ENCODE assay signal across 16 cellular contexts in genomic region chrX:154990496-154990895, GRCh38.
A peak's percentile ranks its signal among the peaks of the same experiment; 100 is the strongest.
DNase-seq lines count a peak whose midpoint lies in the region; ATAC-seq and TF ChIP-seq lines count a peak whose summit lies in the region.
"Had no signal": no experiment of that assay in that cellular context is flagged by ENCODE, and none has a peak within 500 bp of the region (broad histone marks: within the 10 kb centered on the region; RNA-seq: fewer than 3 reads in every experiment).

No MANE protein-coding gene starts in this region.

- H3K4me3 ChIP-seq in GM06990 (replicated peaks; ENCODE audit: low read depth, low read length): no peak overlapping the region
- H3K4me3 ChIP-seq: ascending aorta, esophagus squamous epithelium, heart left ventricle, sigmoid colon had no signal

- DNase-seq in GM06990 (ENCODE audit: extremely low read depth, insufficient read length) (peak; percentile 20), ecto neural progenitor cell (ENCODE audit: low spot score) (no peak), anterior cingulate cortex (lab: John Stamatoyannopoulos, UW) (no peak)
- no peak for DNase-seq in stimulated activated CD4-positive, alpha-beta T cell treated with anti-CD3 and anti-CD28 coated beads, Interleukin-4, amount 100 ng/mL, for 1 hour
- DNase-seq: activated B cell treated with CpG ODN at 0.5 μM for 24 hours, esophagus squamous epithelium, heart left ventricle, kidney, NCI-H2081 treated with DMSO at 0.1 percent for 48 hours, sigmoid colon, T-cell had no signal

- no peak for TF ChIP-seq CTCF in GM06990 (IDR thresholded peaks at IDR 0.05; ENCODE audit: insufficient read depth, low read length, poor library complexity, severe bottlenecking)

- no peaks in the 10 kb centered on the region for H3K27me3 ChIP-seq in GM06990 (replicated peaks; ENCODE audit: control insufficient read depth, insufficient read depth, low read length)
- H3K27me3 ChIP-seq: ascending aorta, esophagus squamous epithelium, heart left ventricle, sigmoid colon had no signal

- ATAC-seq in GM18517 (IDR thresholded peaks at IDR 0.05; ENCODE audit: unreplicated experiment): peak; percentile 60
- ATAC-seq in GM21786 (IDR thresholded peaks at IDR 0.05; ENCODE audit: unreplicated experiment): peak; percentile 55
- peak; percentile 65 for ATAC-seq in HG03520 (IDR thresholded peaks at IDR 0.05; ENCODE audit: unreplicated experiment)
- no peak for ATAC-seq in HG03139 (IDR thresholded peaks at IDR 0.05; ENCODE audit: unreplicated experiment)
- ATAC-seq: heart left ventricle, T-cell had no signal

- H3K36me3 ChIP-seq in GM06990 (ENCODE audit: control insufficient read depth, insufficient read depth, low read length): no peaks in the 10 kb centered on the region
- H3K36me3 ChIP-seq: ascending aorta, esophagus squamous epithelium, sigmoid colon had no signal
